In genomic region chr1:111720274-111720976, GRCh38 we compare ENCODE assay signal across 12 cellular contexts. TPM values are rescaled to one million over a fixed set of nuclear protein-coding genes. Genes with fewer than 3 reads are reported as not detected.
DNase-seq lines count a peak whose midpoint lies in the region; ATAC-seq, FAIRE-seq and TF ChIP-seq lines count a peak whose summit lies in the region.
"Had no signal": no experiment of that assay in that cellular context is flagged by ENCODE, and none has a peak within 500 bp of the region (broad histone marks: within the 10 kb centered on the region; RNA-seq: fewer than 3 reads in every experiment).

No MANE protein-coding gene starts in this region.

- peaks cover 51% of the 10 kb centered on the region for H3K4me1 ChIP-seq in HepG2 (ENCODE audit: insufficient read depth, low read length)
- H3K4me1 ChIP-seq in thoracic aorta (ENCODE audit: control insufficient read depth in 1 of 2, low read depth in 2 of 2), result peaks cover 13 to 16% of the 10 kb centered on the region in 2 donors
- peaks cover 11% of the 10 kb centered on the region for H3K4me1 ChIP-seq in OCI-LY7 (ENCODE audit: insufficient read depth, low read length, poor library complexity, severe bottlenecking)

- H3K9me2 ChIP-seq in OCI-LY7 (ENCODE audit: insufficient read depth, low read length), result no peaks in the 10 kb centered on the region

- CTCF ChIA-PET in activated CD4-positive, alpha-beta T cell treated with anti-CD3 and anti-CD28 coated beads for 36 hours (lab: Charles Lee), result interaction anchor here (0.6 to 0.9 kb wide), 2 partner anchors 29 to 212 kb away, joined by 3 read pairs; no protein-coding TSS in a partner anchor
- CTCF ChIA-PET in HepG2 (lab: Yijun Ruan, JAX; ENCODE audit: low intra/inter-chr PET ratio, low total read pairs) (no interaction called here), OCI-LY7 (lab: Charles Lee; ENCODE audit: unreplicated experiment) (no interaction called here)

- H3K27ac Mint-ChIP-seq in activated CD4-positive, alpha-beta T cell treated with anti-CD3 and anti-CD28 coated beads, Interleukin-2, amount 10 ng/mL, durations not matched to agents 24 days and 14 days, result peak overlapping the region; percentile 4
- H3K27ac Mint-ChIP-seq in activated CD4-positive, alpha-beta T cell treated with anti-CD3 and anti-CD28 coated beads for 36 hours, result no peak overlapping the region

- no peaks in the 10 kb centered on the region for H3K9me3 Mint-ChIP-seq in activated CD4-positive, alpha-beta T cell treated with anti-CD3 and anti-CD28 coated beads, Interleukin-2, amount 10 ng/mL, durations not matched to agents 24 days and 14 days
- H3K9me3 Mint-ChIP-seq in activated CD4-positive, alpha-beta T cell treated with anti-CD3 and anti-CD28 coated beads for 36 hours (ENCODE audit: low read depth), result no peaks in the 10 kb centered on the region
- H3K9me3 Mint-ChIP-seq: natural killer cell had no signal

- H3K9me3 ChIP-seq in HepG2 (ENCODE audit: low read length) (no peaks in the 10 kb centered on the region), thoracic aorta (no peaks in the 10 kb centered on the region), OCI-LY7 (ENCODE audit: low read length) (no peaks in the 10 kb centered on the region)
- H3K9me3 ChIP-seq: A549 had no signal

- WGBS in HepG2 (ENCODE audit: low lambda C conversion rate), result 61% methylated on average over 7 of the region's 7 CpGs

- H4K20me1 ChIP-seq in HepG2 (ENCODE audit: insufficient read depth, low read length) (no peaks in the 10 kb centered on the region), OCI-LY7 (ENCODE audit: insufficient read depth, low read length) (no peaks in the 10 kb centered on the region)

- no peaks in the 10 kb centered on the region for H3K27me3 Mint-ChIP-seq in activated CD4-positive, alpha-beta T cell treated with anti-CD3 and anti-CD28 coated beads, Interleukin-2, amount 10 ng/mL, durations not matched to agents 24 days and 14 days
- H3K27me3 Mint-ChIP-seq in activated CD4-positive, alpha-beta T cell treated with anti-CD3 and anti-CD28 coated beads for 36 hours, result no peaks in the 10 kb centered on the region

- in situ Hi-C loops in HepG2 (cut with HindIII; ENCODE audit: extremely low pct_ligation_motif_present, low pct_unique_long_range_greater_than_20kb), result loop anchor here (5.0 kb wide), 1 partner anchor 37 kb away; the partner anchor contains the start of gene DDX20

- H3K79me2 ChIP-seq in HepG2 (ENCODE audit: insufficient read depth, low read length) (no peaks in the 10 kb centered on the region), OCI-LY7 (ENCODE audit: insufficient read depth, low read depth, low read length) (no peaks in the 10 kb centered on the region)

- H3K36me3 Mint-ChIP-seq in activated CD4-positive, alpha-beta T cell treated with anti-CD3 and anti-CD28 coated beads, Interleukin-2, amount 10 ng/mL, durations not matched to agents 24 days and 14 days (ENCODE audit: low read depth), result peaks cover 15% of the 10 kb centered on the region
- peaks cover 12% of the 10 kb centered on the region for H3K36me3 Mint-ChIP-seq in activated CD4-positive, alpha-beta T cell treated with anti-CD3 and anti-CD28 coated beads for 36 hours (ENCODE audit: low read depth)
- H3K36me3 Mint-ChIP-seq: natural killer cell had no signal

- DNase-seq in activated CD4-positive, alpha-beta T cell treated with anti-CD3 and anti-CD28 coated beads, Interleukin-2, amount 10 ng/mL, durations not matched to agents 24 days and 14 days, result peak; percentile 59
- DNase-seq in activated CD4-positive, alpha-beta T cell treated with anti-CD3 and anti-CD28 coated beads for 36 hours, result no peak
- DNase-seq in HepG2 (ENCODE audit: low spot score), result no peak
- no peak for DNase-seq in thoracic aorta (ENCODE audit: low spot score)
- no peak for DNase-seq in OCI-LY7 (ENCODE audit: low spot score)
- DNase-seq in SKM-1 treated with dmso at 0.1 percent for 144 hours (lab: John Stamatoyannopoulos, UW; ENCODE audit: unreplicated experiment), result no peak
- no peak for DNase-seq in NCI-H1048 (lab: John Stamatoyannopoulos, UW)
- DNase-seq: natural killer cell; NCI-H187; stimulated activated CD4-positive, alpha-beta T cell treated with anti-CD3 and anti-CD28 coated beads, Interleukin-1b, Interleukin-23, amount 100 ng/mL, for 48 hours had no signal

- POLR2A ChIA-PET in activated CD4-positive, alpha-beta T cell treated with anti-CD3 and anti-CD28 coated beads for 36 hours (lab: Charles Lee), result no interaction called here
- POLR2A ChIA-PET in HepG2 (lab: Yijun Ruan, JAX) (interaction anchor here (0.7 kb wide), 1 partner anchor 19 kb away, joined by 3 read pairs; the partner anchor contains the start of gene INKA2), OCI-LY7 (lab: Charles Lee) (no interaction called here)

- FAIRE-seq in HepG2 (lab: Jason Lieb, UNC), result no peak
- FAIRE-seq: A549 had no signal

- intact Hi-C loops in activated CD4-positive, alpha-beta T cell treated with anti-CD3 and anti-CD28 coated beads, Interleukin-2, amount 10 ng/mL, durations not matched to agents 24 days and 14 days (cut with micrococcal nuclease), result no loop called here
- intact Hi-C loops in activated CD4-positive, alpha-beta T cell treated with anti-CD3 and anti-CD28 coated beads for 36 hours (cut with DNase I, micrococcal nuclease), result no loop called here
- intact Hi-C loops in HepG2 (cut with micrococcal nuclease; ENCODE audit: unreplicated experiment) (no loop called here), OCI-LY7 (cut with micrococcal nuclease; ENCODE audit: unreplicated experiment) (no loop called here)

- no peak overlapping the region for H3K9ac ChIP-seq in HepG2 (ENCODE audit: insufficient read depth, low read depth, low read length)

- H3K27me3 ChIP-seq in HepG2 (ENCODE audit: control insufficient read depth in 1 of 2, insufficient read depth in 2 of 2, low read length in 2 of 2) (no peaks in the 10 kb centered on the region), thoracic aorta (replicated peaks; ENCODE audit: insufficient read depth) (no peaks in the 10 kb centered on the region)

- H3K36me3 ChIP-seq in HepG2 (replicated peaks in 1 of 2; ENCODE audit: control insufficient read depth in 1 of 2, insufficient read depth in 2 of 2, low read length in 2 of 2) (no peaks in the 10 kb centered on the region), thoracic aorta (no peaks in the 10 kb centered on the region), OCI-LY7 (ENCODE audit: insufficient read depth, low read length) (peaks cover 22% of the 10 kb centered on the region; the same call in 1 of the 2 replicates)

- H3K4me1 Mint-ChIP-seq in activated CD4-positive, alpha-beta T cell treated with anti-CD3 and anti-CD28 coated beads, Interleukin-2, amount 10 ng/mL, durations not matched to agents 24 days and 14 days, result peaks cover 15% of the 10 kb centered on the region
- peaks cover 16% of the 10 kb centered on the region for H3K4me1 Mint-ChIP-seq in activated CD4-positive, alpha-beta T cell treated with anti-CD3 and anti-CD28 coated beads for 36 hours

- no TSS peak for BruUV-seq in HepG2 (replicated peaks; lab: Mats Ljungman, UMichigan)
- no TSS peak for BruUV-seq in OCI-LY7 (replicated peaks; lab: Mats Ljungman, UMichigan)

- no peak for ATAC-seq in activated CD4-positive, alpha-beta T cell treated with anti-CD3 and anti-CD28 coated beads for 36 hours
- ATAC-seq in HepG2, result peak; percentile 16
- ATAC-seq in thoracic aorta (ENCODE audit: insufficient number of reproducible peaks, low FRiP score, low read depth), result no peak
- ATAC-seq: A549 had no signal

- H3K4me3 Mint-ChIP-seq in activated CD4-positive, alpha-beta T cell treated with anti-CD3 and anti-CD28 coated beads, Interleukin-2, amount 10 ng/mL, durations not matched to agents 24 days and 14 days, result no peak overlapping the region
- no peak overlapping the region for H3K4me3 Mint-ChIP-seq in activated CD4-positive, alpha-beta T cell treated with anti-CD3 and anti-CD28 coated beads for 36 hours
- H3K4me3 Mint-ChIP-seq: natural killer cell had no signal

- no peak for TF ChIP-seq POLR2A in HepG2 (IDR thresholded peaks at IDR 0.05; ENCODE audit: insufficient read depth in 1 of 2, low read depth in 2 of 2, low read length in 2 of 2)

- no peak for TF ChIP-seq RAD21 in HepG2 (CRISPR knock-in tag; IDR thresholded peaks at IDR 0.05)

- H3K4me3 ChIP-seq in HepG2 (replicated peaks in 1 of 3; ENCODE audit: insufficient read depth in 1 of 3, low read depth in 2 of 3, low read length in 3 of 3) (no peak overlapping the region), thoracic aorta (no peak overlapping the region), OCI-LY7 (ENCODE audit: low read depth, low read length, poor library complexity, severe bottlenecking) (no peak overlapping the region)
- H3K4me3 ChIP-seq: A549 had no signal

- H3K27ac ChIP-seq in cingulate gyrus (ENCODE audit: low read depth, low read length) (peak overlapping the region; percentile 47), HepG2 (ENCODE audit: extremely low read length, insufficient read depth, low read length) (no peak overlapping the region), thoracic aorta (peak overlapping the region; percentile 3 to 40), OCI-LY7 (ENCODE audit: low read depth, low read length, poor library complexity, severe bottlenecking) (no peak overlapping the region)
- H3K27ac ChIP-seq: A549 had no signal

- peak overlapping the region; percentile 29; the same call in 1 of the 2 replicates for H3K4me2 ChIP-seq in HepG2 (ENCODE audit: low read depth, low read length)
- no peak overlapping the region for H3K4me2 ChIP-seq in OCI-LY7 (ENCODE audit: low read length)
- H3K4me2 ChIP-seq: A549 had no signal

- TF ChIP-seq EP300 in HepG2 (IDR thresholded peaks at IDR 0.05; ENCODE audit: low read depth in 2 of 2, low read length in 2 of 2), result no peak
- TF ChIP-seq EP300 in HepG2 (CRISPR knock-in tag; IDR thresholded peaks at IDR 0.05; ENCODE audit: borderline replicate concordance), result no peak

- no peak for TF ChIP-seq CTCF in HepG2 (CRISPR knock-in tag; IDR thresholded peaks at IDR 0.05)
- TF ChIP-seq CTCF in thoracic aorta (IDR thresholded peaks at IDR 0.05), result no peak
- no peak for TF ChIP-seq CTCF in OCI-LY7 (conservative IDR thresholded peaks at IDR 0.05; ENCODE audit: low read length)

- H2AFZ ChIP-seq in HepG2 (ENCODE audit: low read length), result no peak overlapping the region
- no peak overlapping the region for H2AFZ ChIP-seq in OCI-LY7 (ENCODE audit: low read length)

RNA-seq across cellular contexts. Expression of gene INKA2, which starts 18.8 kb away (rescaled TPM):
- 2.4 and 2.6 TPM in 2 replicates for total RNA-seq in activated CD4-positive, alpha-beta T cell treated with anti-CD3 and anti-CD28 coated beads, Interleukin-2, amount 10 ng/mL, durations not matched to agents 24 days and 14 days
- under 1 TPM; 0.25 to 0.49 TPM for total RNA-seq in activated CD4-positive, alpha-beta T cell treated with anti-CD3 and anti-CD28 coated beads for 36 hours
- total RNA-seq in HepG2 (2016; rRNA removed; fragmentation: Illumina TruSeq; extraction: Trizol) (4.6 and 6.1 TPM in 2 replicates), thoracic aorta (1 to 10 TPM; 3.8 to 7.3 TPM), OCI-LY7 (2022) (10.8 and 12.2 TPM in 2 replicates)
- total RNA-seq in HepG2 (2016; cell fraction: cytosol; rRNA removed; fragmentation: Illumina TruSeq; extraction: Trizol; ENCODE audit: low read depth), result 0.61 and 1.2 TPM in 2 replicates
- total RNA-seq in HepG2 (2016; cell fraction: insoluble cytoplasmic fraction; rRNA removed; fragmentation: Illumina TruSeq; extraction: Trizol), result 4.0 and 4.3 TPM in 2 replicates
- total RNA-seq in HepG2 (2016; cell fraction: membrane; rRNA removed; fragmentation: Illumina TruSeq; extraction: Trizol), result 2.5 and 2.9 TPM in 2 replicates
- total RNA-seq in HepG2 (2016; cell fraction: nucleus; rRNA removed; fragmentation: Illumina TruSeq; extraction: Trizol), result 4.0 and 4.7 TPM in 2 replicates
- polyA plus RNA-seq in HepG2 (2011; rRNA removed), result 2.6 TPM in 2 replicates
- polyA plus RNA-seq in HepG2 (2011; cell fraction: cytosol; rRNA removed), result 1.3 TPM in 2 replicates
- 2.5 and 3.6 TPM in 2 replicates for polyA plus RNA-seq in HepG2 (2011; cell fraction: nucleus; rRNA removed)
- polyA plus RNA-seq in HepG2 (2012), result 1.7 and 2.4 TPM in 2 replicates
- polyA plus RNA-seq in HepG2 (2016; cell fraction: cytosol; fragmentation: Illumina TruSeq; extraction: Trizol; ENCODE audit: low read depth), result 0.77 and 1.1 TPM in 2 replicates
- polyA plus RNA-seq in HepG2 (2016; cell fraction: insoluble cytoplasmic fraction; fragmentation: Illumina TruSeq; extraction: Trizol; ENCODE audit: low read depth), result 2.2 and 3.8 TPM in 2 replicates
- polyA plus RNA-seq in HepG2 (2016; cell fraction: membrane; fragmentation: Illumina TruSeq; extraction: Trizol; ENCODE audit: low read depth), result 1.9 and 2.0 TPM in 2 replicates
- polyA plus RNA-seq in HepG2 (2016; cell fraction: nucleus; fragmentation: Illumina TruSeq; extraction: Trizol; ENCODE audit: insufficient read depth, low read depth), result 6.2 and 10.3 TPM in 2 replicates
- polyA minus RNA-seq in HepG2 (2011; rRNA and poly(A)+ RNA removed; ENCODE audit: low replicate concordance), result 4.9 and 8.9 TPM in 2 replicates
- 1.6 TPM in 1 of 2 replicates, not detected in the other for polyA minus RNA-seq in HepG2 (2011; cell fraction: cytosol; rRNA and poly(A)+ RNA removed)
- 6.2 and 9.3 TPM in 2 replicates for polyA minus RNA-seq in HepG2 (2011; cell fraction: nucleus; rRNA and poly(A)+ RNA removed)
- 3.9 and 4.1 TPM in 2 replicates for total RNA-seq in OCI-LY7 (2014; rRNA removed; shearing (Covaris generic))

RNA-seq across cellular contexts. Expression of gene DDX20, which starts 35.3 kb away (rescaled TPM):
- total RNA-seq in activated CD4-positive, alpha-beta T cell treated with anti-CD3 and anti-CD28 coated beads, Interleukin-2, amount 10 ng/mL, durations not matched to agents 24 days and 14 days, result 18.7 and 24.2 TPM in 2 replicates
- 10 to 100 TPM; 13.5 to 13.6 TPM for total RNA-seq in activated CD4-positive, alpha-beta T cell treated with anti-CD3 and anti-CD28 coated beads for 36 hours
- total RNA-seq in HepG2 (2016; rRNA removed; fragmentation: Illumina TruSeq; extraction: Trizol) (14.3 and 20.0 TPM in 2 replicates), thoracic aorta (10 to 100 TPM; 17.2 to 21.5 TPM), OCI-LY7 (2022) (23.0 and 30.0 TPM in 2 replicates)
- total RNA-seq in HepG2 (2016; cell fraction: cytosol; rRNA removed; fragmentation: Illumina TruSeq; extraction: Trizol; ENCODE audit: low read depth), result 1.8 and 2.2 TPM in 2 replicates
- 13.8 and 19.4 TPM in 2 replicates for total RNA-seq in HepG2 (2016; cell fraction: insoluble cytoplasmic fraction; rRNA removed; fragmentation: Illumina TruSeq; extraction: Trizol)
- total RNA-seq in HepG2 (2016; cell fraction: membrane; rRNA removed; fragmentation: Illumina TruSeq; extraction: Trizol), result 5.0 and 6.5 TPM in 2 replicates
- total RNA-seq in HepG2 (2016; cell fraction: nucleus; rRNA removed; fragmentation: Illumina TruSeq; extraction: Trizol), result 13.8 TPM in 2 replicates
- polyA plus RNA-seq in HepG2 (2011; rRNA removed), result 3.2 and 4.0 TPM in 2 replicates
- 1.7 and 2.4 TPM in 2 replicates for polyA plus RNA-seq in HepG2 (2011; cell fraction: cytosol; rRNA removed)
- 4.0 and 5.2 TPM in 2 replicates for polyA plus RNA-seq in HepG2 (2011; cell fraction: nucleus; rRNA removed)
- polyA plus RNA-seq in HepG2 (2012), result 4.6 and 6.6 TPM in 2 replicates
- 0.71 and 0.80 TPM in 2 replicates for polyA plus RNA-seq in HepG2 (2016; cell fraction: cytosol; fragmentation: Illumina TruSeq; extraction: Trizol; ENCODE audit: low read depth)
- polyA plus RNA-seq in HepG2 (2016; cell fraction: insoluble cytoplasmic fraction; fragmentation: Illumina TruSeq; extraction: Trizol; ENCODE audit: low read depth), result 13.4 and 14.2 TPM in 2 replicates
- 1.7 and 2.0 TPM in 2 replicates for polyA plus RNA-seq in HepG2 (2016; cell fraction: membrane; fragmentation: Illumina TruSeq; extraction: Trizol; ENCODE audit: low read depth)
- 14.9 and 15.2 TPM in 2 replicates for polyA plus RNA-seq in HepG2 (2016; cell fraction: nucleus; fragmentation: Illumina TruSeq; extraction: Trizol; ENCODE audit: insufficient read depth, low read depth)
- polyA minus RNA-seq in HepG2 (2011; rRNA and poly(A)+ RNA removed; ENCODE audit: low replicate concordance), result 5.0 and 17.2 TPM in 2 replicates
- 4.1 and 4.2 TPM in 2 replicates for polyA minus RNA-seq in HepG2 (2011; cell fraction: cytosol; rRNA and poly(A)+ RNA removed)
- 15.5 and 16.4 TPM in 2 replicates for polyA minus RNA-seq in HepG2 (2011; cell fraction: nucleus; rRNA and poly(A)+ RNA removed)
- 28.8 and 32.9 TPM in 2 replicates for total RNA-seq in OCI-LY7 (2014; rRNA removed; shearing (Covaris generic))

Comparison
In these comparisons a context has a peak if more than half of its experiments do, and no peak if none do; other contexts are left out.
1. H3K27ac ChIP-seq: peak in cingulate gyrus (single experiment) and thoracic aorta (2 of 2); none in HepG2 (single experiment) and OCI-LY7 (single experiment).